ENCODE assay signal across 1 cellular context in genomic region chr4:163495900-163496299, GRCh38.
TF ChIP-seq lines count a peak whose summit lies in the region.

No MANE protein-coding gene starts in this region.

TF ChIP-seq in endothelial cell of umbilical vein, 7 proteins besides CTCF, POLR2A, EP300 and RAD21 (continued from another document):
- TF ChIP-seq GATA2 (IDR thresholded peaks at IDR 0.05; ENCODE audit: insufficient read depth, insufficient read length, low read depth, low read length): no peak
